1 cellular context compared by ENCODE assay signal in genomic region chr6:33425668-33426577, GRCh38.
A peak's percentile ranks its signal among the peaks of the same experiment; 100 is the strongest.
TF ChIP-seq lines count a peak whose summit lies in the region.

No MANE protein-coding gene starts in this region.

TF ChIP-seq in K562, 482 proteins besides CTCF, POLR2A, EP300 and RAD21 (continued from another document and continues in another):
- TF ChIP-seq ZNF318 (IDR thresholded peaks at IDR 0.05; ENCODE audit: borderline replicate concordance in 1 of 2, low read depth in 1 of 2) (no peak), HMG20A (CRISPR knock-in tag; conservative IDR thresholded peaks at IDR 0.05) (no peak), SMARCC2 (IDR thresholded peaks at IDR 0.05; ENCODE audit: low read depth) (no peak), NR2C1 (IDR thresholded peaks at IDR 0.05) (peak; percentile 69), NR2C1 (tag; IDR thresholded peaks at IDR 0.05) (peak; percentile 63), RBM25 (IDR thresholded peaks at IDR 0.05; ENCODE audit: low read depth, low read length, severe bottlenecking) (no peak), ZNF655 (CRISPR knock-in tag; IDR thresholded peaks at IDR 0.05) (no peak), ZNF583 (CRISPR knock-in tag; IDR thresholded peaks at IDR 0.05) (no peak), ZKSCAN8 (CRISPR knock-in tag; IDR thresholded peaks at IDR 0.05) (no peak), PREB (CRISPR knock-in tag; IDR thresholded peaks at IDR 0.05) (no peak), RBM34 (IDR thresholded peaks at IDR 0.05; ENCODE audit: borderline replicate concordance, insufficient read depth, low read length) (no peak), CSDE1 (IDR thresholded peaks at IDR 0.05) (no peak), FOXJ3 (CRISPR knock-in tag; IDR thresholded peaks at IDR 0.05) (no peak), HMGN3 (IDR thresholded peaks at IDR 0.05; ENCODE audit: borderline replicate concordance, extremely low read depth, insufficient read length, low read depth, low read length) (peak; percentile 40), HNRNPUL1 (IDR thresholded peaks at IDR 0.05; ENCODE audit: low read length) (no peak), ZNF609 (CRISPR knock-in tag; IDR thresholded peaks at IDR 0.05; ENCODE audit: borderline replicate concordance) (no peak; the same call in 1 of the 2 replicates), ATF2 (CRISPR knock-in tag; IDR thresholded peaks at IDR 0.05) (no peak), NCOR1 (IDR thresholded peaks at IDR 0.05) (no peak; the same call in 1 of the 2 replicates), SRSF1 (IDR thresholded peaks at IDR 0.05; ENCODE audit: low read depth, low read length) (no peak), TOE1 (IDR thresholded peaks at IDR 0.05; ENCODE audit: borderline replicate concordance) (no peak; the same call in 1 of the 2 replicates), TOE1 (CRISPR knock-in tag; IDR thresholded peaks at IDR 0.05; ENCODE audit: borderline replicate concordance, low read depth) (no peak; the same call in 1 of the 2 replicates), BRF2 (IDR thresholded peaks at IDR 0.05; ENCODE audit: borderline replicate concordance, insufficient read depth, insufficient read length) (no peak), RFX7 (CRISPR knock-in tag; IDR thresholded peaks at IDR 0.05) (no peak), CHAMP1 (IDR thresholded peaks at IDR 0.05) (no peak), HDAC8 (tag; IDR thresholded peaks at IDR 0.05) (no peak), TAF15 (IDR thresholded peaks at IDR 0.05; ENCODE audit: low read depth, low read length) (no peak), U2AF1 (optimal IDR thresholded peaks at IDR 0.05; ENCODE audit: low read depth, low read length) (no peak), SFPQ (IDR thresholded peaks at IDR 0.05; ENCODE audit: low read depth, low read length) (no peak), ZNF124 (CRISPR knock-in tag; IDR thresholded peaks at IDR 0.05) (no peak)
